ENCODE assay signal across 11 cellular contexts in genomic region chr11:36689442-36689841, GRCh38.
"Had no signal": no experiment of that assay in that cellular context is flagged by ENCODE, and none has a peak within 500 bp of the region (broad histone marks: within the 10 kb centered on the region; RNA-seq: fewer than 3 reads in every experiment).

No MANE protein-coding gene starts in this region.

- DNase-seq: GM23248, GOT3, H7, H9, HCEC 1CT, HFFc6 had no signal

- H3K4me3 ChIP-seq: GM23248, GM23338, HAP-1 had no signal

- H3K4me1 ChIP-seq: HAP-1 had no signal

- FAIRE-seq: H1, H54 had no signal

- H3K9me3 ChIP-seq: HAP-1 had no signal

- H3K4me2 ChIP-seq: GM23338 had no signal

- ATAC-seq: HCT116 had no signal

- H3K36me3 ChIP-seq: HAP-1 had no signal

- H3K9ac ChIP-seq: GM23248 had no signal

- H3K27ac ChIP-seq: GM23248 had no signal

- H2AFZ ChIP-seq: GM23248, GM23338 had no signal
